ENCODE assay signal across 1 cellular context in the genomic region with DNA sequence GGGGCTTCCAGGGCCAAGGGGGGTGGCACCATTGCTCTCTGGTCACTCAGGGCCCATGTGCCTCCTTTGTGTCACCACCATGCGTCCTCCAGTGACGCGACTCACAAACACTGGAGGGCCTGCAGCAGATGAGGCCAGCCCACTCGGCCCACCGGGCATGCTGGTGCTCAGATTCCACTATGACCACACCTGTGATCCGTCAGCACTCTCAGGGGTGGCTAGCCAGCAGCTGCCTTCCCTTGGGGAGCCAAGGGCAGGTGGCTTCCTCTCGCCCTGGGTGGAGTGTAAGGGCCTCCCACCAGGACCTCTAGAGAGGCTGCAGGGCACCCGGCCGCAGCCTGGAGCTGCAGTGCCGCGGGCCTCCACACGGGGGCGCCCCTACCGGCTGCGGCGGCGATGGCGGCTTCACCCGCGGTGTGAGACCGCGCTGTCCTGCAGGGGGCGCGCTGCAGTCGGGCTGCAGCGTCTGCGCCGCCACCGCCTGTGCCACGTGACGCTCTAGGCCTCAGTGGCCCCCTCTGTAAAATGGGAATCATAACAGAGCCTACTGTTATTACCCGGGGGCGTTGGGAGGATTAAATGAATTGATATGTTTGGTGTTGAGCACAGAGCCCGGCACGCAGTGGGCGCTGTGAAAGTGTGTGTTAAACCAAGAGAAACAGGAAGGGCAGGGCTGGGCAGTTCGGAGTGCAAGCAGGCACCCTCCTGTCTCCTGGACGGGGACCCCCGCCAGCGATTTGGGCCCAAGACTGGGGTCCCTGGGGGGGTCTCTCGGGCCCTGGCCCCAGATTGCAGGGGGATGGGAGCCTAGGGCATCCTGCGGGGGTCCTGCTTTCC.
A peak's percentile ranks its signal among the peaks of the same experiment; 100 is the strongest.
TF ChIP-seq lines count a peak whose summit lies in the region.

No MANE protein-coding gene starts in this region.

TF ChIP-seq in HEK293, 187 proteins besides CTCF, POLR2A, EP300 and RAD21 (continued from another document and continues in another):
- TF ChIP-seq YY2 (tag by site-specific recombination; IDR thresholded peaks at IDR 0.05) (peak; percentile 79), ZIC2 (tag by site-specific recombination; IDR thresholded peaks at IDR 0.05) (peak; percentile 61), KLF1 (tag by site-specific recombination; IDR thresholded peaks at IDR 0.05) (no peak; the same call in 1 of the 2 replicates), ZFP37 (tag by site-specific recombination; IDR thresholded peaks at IDR 0.05) (no peak), ZNF24 (tag by site-specific recombination; IDR thresholded peaks at IDR 0.05) (peak; percentile 56; the same call in 1 of the 2 replicates), ZNF416 (tag by site-specific recombination; IDR thresholded peaks at IDR 0.05) (no peak), ZNF23 (tag by site-specific recombination; IDR thresholded peaks at IDR 0.05; ENCODE audit: borderline replicate concordance) (no peak), ZXDB (tag by site-specific recombination; IDR thresholded peaks at IDR 0.05) (peak; percentile 68), ZBTB8A (tag by site-specific recombination; IDR thresholded peaks at IDR 0.05) (peak; percentile 60; the same call in 1 of the 2 replicates), ZNF561 (tag by site-specific recombination; IDR thresholded peaks at IDR 0.05; ENCODE audit: borderline replicate concordance) (peak; percentile 79; the same call in 1 of the 2 replicates), ZNF513 (tag by site-specific recombination; IDR thresholded peaks at IDR 0.05) (peak; percentile 48; the same call in 1 of the 2 replicates), KLF8 (tag by site-specific recombination; IDR thresholded peaks at IDR 0.05) (0 out of 2 replicates have a peak, but pooled peaks have one; percentile 32), GLI4 (tag by site-specific recombination; IDR thresholded peaks at IDR 0.05) (no peak), ZEB2 (tag by site-specific recombination; IDR thresholded peaks at IDR 0.05) (peak; percentile 49), ZNF670 (tag by site-specific recombination; IDR thresholded peaks at IDR 0.05; ENCODE audit: low read depth) (no peak), ZNF214 (tag by site-specific recombination; IDR thresholded peaks at IDR 0.05; ENCODE audit: borderline replicate concordance) (no peak), ZNF660 (tag by site-specific recombination; IDR thresholded peaks at IDR 0.05) (peak; percentile 95), KLF16 (tag by site-specific recombination; IDR thresholded peaks at IDR 0.05) (no peak), ZFP3 (tag by site-specific recombination; IDR thresholded peaks at IDR 0.05; ENCODE audit: low read depth) (no peak), ZNF626 (tag by site-specific recombination; IDR thresholded peaks at IDR 0.05) (no peak), ZNF223 (tag by site-specific recombination; IDR thresholded peaks at IDR 0.05) (0 out of 2 replicates have a peak, but pooled peaks have one; percentile 36), ZNF10 (tag by site-specific recombination; IDR thresholded peaks at IDR 0.05) (peak; percentile 31; the same call in 1 of the 2 replicates), ZNF488 (tag by site-specific recombination; IDR thresholded peaks at IDR 0.05) (no peak), ZNF530 (tag by site-specific recombination; IDR thresholded peaks at IDR 0.05; ENCODE audit: low read depth) (no peak), ZNF248 (tag by site-specific recombination; IDR thresholded peaks at IDR 0.05) (no peak), ZNF433 (tag by site-specific recombination; IDR thresholded peaks at IDR 0.05; ENCODE audit: low read depth) (no peak), ZBTB48 (tag by site-specific recombination; IDR thresholded peaks at IDR 0.05) (no peak), ZNF654 (tag by site-specific recombination; IDR thresholded peaks at IDR 0.05; ENCODE audit: low read depth) (peak; percentile 14; the same call in 1 of the 2 replicates), ZNF629 (tag by site-specific recombination; IDR thresholded peaks at IDR 0.05) (0 out of 2 replicates have a peak, but pooled peaks have one; percentile 10), HOXC10 (CRISPR knock-in tag; IDR thresholded peaks at IDR 0.05) (no peak), ZNF610 (tag by site-specific recombination; IDR thresholded peaks at IDR 0.05; ENCODE audit: borderline replicate concordance) (0 out of 2 replicates have a peak, but pooled peaks have one; percentile 57), SP3 (tag by site-specific recombination; IDR thresholded peaks at IDR 0.05) (no peak), ZNF792 (tag by site-specific recombination; IDR thresholded peaks at IDR 0.05) (no peak), GLI2 (tag by site-specific recombination; IDR thresholded peaks at IDR 0.05; ENCODE audit: borderline replicate concordance, low read depth) (no peak), ZNF121 (tag by site-specific recombination; IDR thresholded peaks at IDR 0.05) (peak; percentile 20; the same call in 1 of the 2 replicates), ZNF571 (tag by site-specific recombination; IDR thresholded peaks at IDR 0.05) (no peak), ZNF747 (tag by site-specific recombination; IDR thresholded peaks at IDR 0.05) (no peak), ZNF324 (tag by site-specific recombination; IDR thresholded peaks at IDR 0.05) (0 out of 2 replicates have a peak, but pooled peaks have one; percentile 41), MEIS1 (CRISPR knock-in tag; IDR thresholded peaks at IDR 0.05; ENCODE audit: borderline replicate concordance) (no peak), GLIS2 (tag by site-specific recombination; IDR thresholded peaks at IDR 0.05) (no peak), ZNF501 (tag by site-specific recombination; IDR thresholded peaks at IDR 0.05) (no peak), ZNF354C (tag by site-specific recombination; IDR thresholded peaks at IDR 0.05; ENCODE audit: borderline replicate concordance, low read depth) (no peak), ZBTB44 (tag by site-specific recombination; IDR thresholded peaks at IDR 0.05) (peak; percentile 80), ZNF76 (tag by site-specific recombination; IDR thresholded peaks at IDR 0.05; ENCODE audit: borderline replicate concordance, low read depth) (peak; percentile 49; the same call in 1 of the 2 replicates), ZNF692 (tag by site-specific recombination; IDR thresholded peaks at IDR 0.05) (no peak), SCRT2 (tag by site-specific recombination; IDR thresholded peaks at IDR 0.05) (0 out of 2 replicates have a peak, but pooled peaks have one; percentile 22), ZNF426 (tag by site-specific recombination; IDR thresholded peaks at IDR 0.05) (no peak), ZNF529 (tag by site-specific recombination; IDR thresholded peaks at IDR 0.05; ENCODE audit: insufficient replicate concordance) (no peak), YY1 (tag by site-specific recombination; IDR thresholded peaks at IDR 0.05) (peak; percentile 81), ZNF202 (tag by site-specific recombination; IDR thresholded peaks at IDR 0.05; ENCODE audit: borderline replicate concordance) (no peak), HOXD13 (CRISPR knock-in tag; IDR thresholded peaks at IDR 0.05; ENCODE audit: borderline replicate concordance) (no peak), ZBTB49 (tag by site-specific recombination; IDR thresholded peaks at IDR 0.05; ENCODE audit: low read depth) (no peak), ZFP41 (tag by site-specific recombination; IDR thresholded peaks at IDR 0.05; ENCODE audit: borderline replicate concordance) (no peak), TCF7L2 (IDR thresholded peaks at IDR 0.05; ENCODE audit: borderline replicate concordance, low read depth, low read length) (no peak), ZNF391 (tag by site-specific recombination; IDR thresholded peaks at IDR 0.05; ENCODE audit: borderline replicate concordance, low read depth) (no peak; the same call in 1 of the 2 replicates), ZNF311 (tag by site-specific recombination; IDR thresholded peaks at IDR 0.05; ENCODE audit: borderline replicate concordance) (no peak), ZBTB1 (tag by site-specific recombination; IDR thresholded peaks at IDR 0.05) (no peak), ATF2 (tag by site-specific recombination; IDR thresholded peaks at IDR 0.05; ENCODE audit: low read depth) (no peak)
- TF ChIP-seq, protein P1, sequence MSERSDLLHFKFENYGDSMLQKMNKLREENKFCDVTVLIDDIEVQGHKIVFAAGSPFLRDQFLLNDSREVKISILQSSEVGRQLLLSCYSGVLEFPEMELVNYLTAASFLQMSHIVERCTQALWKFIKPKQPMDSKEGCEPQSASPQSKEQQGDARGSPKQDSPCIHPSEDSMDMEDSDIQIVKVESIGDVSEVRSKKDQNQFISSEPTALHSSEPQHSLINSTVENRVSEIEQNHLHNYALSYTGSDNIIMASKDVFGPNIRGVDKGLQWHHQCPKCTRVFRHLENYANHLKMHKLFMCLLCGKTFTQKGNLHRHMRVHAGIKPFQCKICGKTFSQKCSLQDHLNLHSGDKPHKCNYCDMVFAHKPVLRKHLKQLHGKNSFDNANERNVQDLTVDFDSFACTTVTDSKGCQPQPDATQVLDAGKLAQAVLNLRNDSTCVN (tag by site-specific recombination; optimal IDR thresholded peaks at IDR 0.05) = peak; percentile 33
- TF ChIP-seq, protein P2, sequence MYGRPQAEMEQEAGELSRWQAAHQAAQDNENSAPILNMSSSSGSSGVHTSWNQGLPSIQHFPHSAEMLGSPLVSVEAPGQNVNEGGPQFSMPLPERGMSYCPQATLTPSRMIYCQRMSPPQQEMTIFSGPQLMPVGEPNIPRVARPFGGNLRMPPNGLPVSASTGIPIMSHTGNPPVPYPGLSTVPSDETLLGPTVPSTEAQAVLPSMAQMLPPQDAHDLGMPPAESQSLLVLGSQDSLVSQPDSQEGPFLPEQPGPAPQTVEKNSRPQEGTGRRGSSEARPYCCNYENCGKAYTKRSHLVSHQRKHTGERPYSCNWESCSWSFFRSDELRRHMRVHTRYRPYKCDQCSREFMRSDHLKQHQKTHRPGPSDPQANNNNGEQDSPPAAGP (tag by site-specific recombination; IDR thresholded peaks at IDR 0.05) = 0 out of 2 replicates have a peak, but pooled peaks have one; percentile 46
